In the genomic region with DNA sequence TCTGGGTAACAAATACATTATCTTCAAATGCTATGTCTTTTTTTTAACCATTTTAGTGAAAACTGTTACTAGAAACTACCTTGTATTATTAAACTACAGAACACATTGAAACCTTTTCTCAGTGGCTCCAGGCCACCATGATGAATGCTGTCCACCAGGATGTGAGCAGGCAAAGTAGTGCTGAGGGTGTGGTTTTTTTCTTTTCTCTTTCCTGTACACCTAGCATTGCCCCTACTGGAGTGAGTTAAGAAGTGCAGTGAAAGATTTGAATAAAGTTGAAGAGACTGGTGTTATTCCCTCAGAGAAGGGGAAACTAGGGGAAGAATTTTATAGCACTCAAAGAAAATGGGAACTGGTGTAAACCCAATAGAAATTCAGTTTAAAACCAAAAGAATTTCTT, we compare ENCODE assay signal across 8 cellular contexts.
DNase-seq lines count a peak whose midpoint lies in the region; ATAC-seq lines count a peak whose summit lies in the region.

No MANE protein-coding gene starts in this region.

- DNase-seq in SKM-1 treated with dmso at 0.1 percent for 144 hours (lab: John Stamatoyannopoulos, UW; ENCODE audit: unreplicated experiment) (peak; percentile 4), SKM-1 (lab: John Stamatoyannopoulos, UW; ENCODE audit: unreplicated experiment) (no peak), NCI-H146 treated with DMSO at 0.1 percent for 48 hours (lab: John Stamatoyannopoulos, UW; ENCODE audit: unreplicated experiment) (peak; percentile 65), epithelial cell of prostate (ENCODE audit: low read depth, low spot score) (peak; percentile 12), NK-92 (lab: John Stamatoyannopoulos, UW; ENCODE audit: unreplicated experiment) (no peak), ecto neural progenitor cell (ENCODE audit: low spot score) (no peak)
- DNase-seq in stimulated activated naive CD8-positive, alpha-beta T cell treated with anti-CD3 and anti-CD28 coated beads, Interleukin-15, Interleukin-2, amounts not matched to agents 100 U/mL and 50 U/mL, for 24 hours = no peak
- DNase-seq in activated CD8-positive, alpha-beta memory T cell treated with anti-CD3 and anti-CD28 coated beads, Interleukin-2, amount 50 U/mL, for 4 hours = no peak

- peak; percentile 63 for ATAC-seq in stimulated activated naive CD8-positive, alpha-beta T cell treated with anti-CD3 and anti-CD28 coated beads, Interleukin-15, Interleukin-2, amounts not matched to agents 100 U/mL and 50 U/mL, for 24 hours

- H3K27ac ChIP-seq in epithelial cell of prostate = no peak overlapping the region

Comparison
In these comparisons a context has a peak if more than half of its experiments do, and no peak if none do; other contexts are left out.
1. DNase-seq: peak in SKM-1 treated with dmso at 0.1 percent for 144 hours (single experiment), NCI-H146 treated with DMSO at 0.1 percent for 48 hours (single experiment) and epithelial cell of prostate (single experiment); none in SKM-1 (single experiment), stimulated activated naive CD8-positive, alpha-beta T cell treated with anti-CD3 and anti-CD28 coated beads, Interleukin-15, Interleukin-2, amounts not matched to agents 100 U/mL and 50 U/mL, for 24 hours (single experiment), activated CD8-positive, alpha-beta memory T cell treated with anti-CD3 and anti-CD28 coated beads, Interleukin-2, amount 50 U/mL, for 4 hours (single experiment), NK-92 (single experiment) and ecto neural progenitor cell (single experiment).